Comparison of ENCODE assay signal across 1 cellular context in genomic region chr19:52198678-52199077, GRCh38.
TF ChIP-seq lines count a peak whose summit lies in the region.

No MANE protein-coding gene starts in this region.

TF ChIP-seq in K562, 482 proteins besides CTCF, POLR2A, EP300 and RAD21 (continued from another document):
- TF ChIP-seq, protein P1, sequence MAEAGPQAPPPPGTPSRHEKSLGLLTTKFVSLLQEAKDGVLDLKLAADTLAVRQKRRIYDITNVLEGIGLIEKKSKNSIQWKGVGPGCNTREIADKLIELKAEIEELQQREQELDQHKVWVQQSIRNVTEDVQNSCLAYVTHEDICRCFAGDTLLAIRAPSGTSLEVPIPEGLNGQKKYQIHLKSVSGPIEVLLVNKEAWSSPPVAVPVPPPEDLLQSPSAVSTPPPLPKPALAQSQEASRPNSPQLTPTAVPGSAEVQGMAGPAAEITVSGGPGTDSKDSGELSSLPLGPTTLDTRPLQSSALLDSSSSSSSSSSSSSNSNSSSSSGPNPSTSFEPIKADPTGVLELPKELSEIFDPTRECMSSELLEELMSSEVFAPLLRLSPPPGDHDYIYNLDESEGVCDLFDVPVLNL (CRISPR knock-in tag; IDR thresholded peaks at IDR 0.05; ENCODE audit: low read depth): no peak
- no peak for TF ChIP-seq ZKSCAN1 (IDR thresholded peaks at IDR 0.05; ENCODE audit: low read depth, low read length)
- no peak for TF ChIP-seq KDM4B (IDR thresholded peaks at IDR 0.05; ENCODE audit: borderline replicate concordance in 2 of 2, low read depth in 1 of 2)
- peak; percentile 51; the same call in 1 of the 2 replicates for TF ChIP-seq NFIC (IDR thresholded peaks at IDR 0.05)
